In the genomic region with DNA sequence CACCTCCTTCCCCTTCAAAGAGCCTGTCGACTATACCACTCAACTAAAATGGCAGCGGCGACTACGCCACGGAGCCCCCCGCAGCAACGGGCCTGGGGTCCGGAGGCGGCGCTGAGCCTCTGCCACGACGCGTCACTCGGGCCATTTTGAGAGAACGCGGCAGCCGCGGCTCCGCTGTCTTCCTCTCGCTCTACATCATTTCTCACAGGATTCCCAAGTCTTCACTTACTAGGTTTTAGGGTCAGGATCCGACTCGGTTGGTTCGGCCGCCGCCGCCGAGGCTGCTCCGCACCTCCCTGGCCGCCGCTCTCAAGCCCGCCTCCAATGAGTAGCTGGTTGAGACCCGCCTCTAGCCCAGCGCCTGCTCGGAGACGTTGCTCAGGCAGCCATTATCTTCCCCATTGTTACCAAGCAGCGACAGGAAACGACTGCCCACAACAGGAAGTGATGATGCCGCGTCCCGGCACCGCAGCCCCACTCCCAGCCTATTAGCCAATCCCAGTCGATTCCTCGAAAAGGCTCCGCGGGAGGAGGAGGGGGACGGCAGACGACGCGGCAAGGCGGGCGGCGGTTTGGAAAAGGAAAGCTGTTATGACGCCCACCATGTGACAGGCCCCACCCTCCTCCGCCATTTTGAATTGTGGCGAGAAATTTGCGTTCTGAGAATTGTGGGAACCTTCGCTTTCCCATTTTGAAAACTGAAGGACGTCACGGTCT, we compare ENCODE assay signal across 8 cellular contexts. TPM values are rescaled to one million over a fixed set of nuclear protein-coding genes. Genes with fewer than 3 reads are reported as not detected.
DNase-seq lines count a peak whose midpoint lies in the region; ATAC-seq and TF ChIP-seq lines count a peak whose summit lies in the region.

A gene with protein sequence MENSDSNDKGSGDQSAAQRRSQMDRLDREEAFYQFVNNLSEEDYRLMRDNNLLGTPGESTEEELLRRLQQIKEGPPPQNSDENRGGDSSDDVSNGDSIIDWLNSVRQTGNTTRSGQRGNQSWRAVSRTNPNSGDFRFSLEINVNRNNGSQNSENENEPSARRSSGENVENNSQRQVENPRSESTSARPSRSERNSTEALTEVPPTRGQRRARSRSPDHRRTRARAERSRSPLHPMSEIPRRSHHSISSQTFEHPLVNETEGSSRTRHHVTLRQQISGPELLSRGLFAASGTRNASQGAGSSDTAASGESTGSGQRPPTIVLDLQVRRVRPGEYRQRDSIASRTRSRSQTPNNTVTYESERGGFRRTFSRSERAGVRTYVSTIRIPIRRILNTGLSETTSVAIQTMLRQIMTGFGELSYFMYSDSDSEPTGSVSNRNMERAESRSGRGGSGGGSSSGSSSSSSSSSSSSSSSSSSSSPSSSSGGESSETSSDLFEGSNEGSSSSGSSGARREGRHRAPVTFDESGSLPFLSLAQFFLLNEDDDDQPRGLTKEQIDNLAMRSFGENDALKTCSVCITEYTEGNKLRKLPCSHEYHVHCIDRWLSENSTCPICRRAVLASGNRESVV (minus strand): TSS at position 432 of the 717 bp plus-strand sequence. CDS start 18,647 bp downstream, outside the sequence.

- peaks cover 61% of the 10 kb centered on the region for H3K79me2 ChIP-seq in DOHH2 (ENCODE audit: control insufficient read depth, low read length)
- peaks cover 50% of the 10 kb centered on the region for H3K79me2 ChIP-seq in GM23338 (replicated peaks; ENCODE audit: insufficient read depth)

- H3K9me2 ChIP-seq in DOHH2 (replicated peaks; ENCODE audit: control insufficient read depth, low read length) = no peaks in the 10 kb centered on the region
- no peaks in the 10 kb centered on the region for H3K9me2 ChIP-seq in GM23338 (ENCODE audit: insufficient read depth)

- peaks cover 29% of the 10 kb centered on the region; the same call in 2 of the 3 replicates for H3K36me3 Mint-ChIP-seq in GM23338 (ENCODE audit: low read depth)
- H3K36me3 Mint-ChIP-seq in naive B cell = peaks cover 0 to 9% of the 10 kb centered on the region in 2 donors
- no peaks in the 10 kb centered on the region for H3K36me3 Mint-ChIP-seq in stimulated activated memory B cell treated with anti-CD40 and anti-IgM and Interleukin-4, amounts not matched to agents 10 μg/mL and 1 μg/mL and 100 μg/mL, for 72 hours

- H2AFZ ChIP-seq in GM23338 = peak within 1 kb of the TSS; percentile 87; the same call in 1 of the 2 replicates

- peak within 1 kb of the TSS; percentile 87 for H3K4me3 ChIP-seq in DOHH2 (ENCODE audit: low read length)
- H3K4me3 ChIP-seq in GM23338 = peak within 1 kb of the TSS; percentile 82

- H3K4me1 Mint-ChIP-seq in GM23338 = no peaks in the 10 kb centered on the region
- H3K4me1 Mint-ChIP-seq in naive B cell = peaks cover 0 to 21% (median 9%) of the 10 kb centered on the region in 3 donors
- H3K4me1 Mint-ChIP-seq in stimulated activated memory B cell treated with anti-CD40 and anti-IgM and Interleukin-4, amounts not matched to agents 10 μg/mL and 1 μg/mL and 100 μg/mL, for 72 hours = peaks cover 18% of the 10 kb centered on the region

- no peaks in the 10 kb centered on the region for H3K9me3 Mint-ChIP-seq in GM23338
- peaks cover 0 to 2% (median 0%) of the 10 kb centered on the region in 7 donors for H3K9me3 Mint-ChIP-seq in naive B cell
- no peaks in the 10 kb centered on the region for H3K9me3 Mint-ChIP-seq in stimulated activated memory B cell treated with anti-CD40 and anti-IgM and Interleukin-4, amounts not matched to agents 10 μg/mL and 1 μg/mL and 100 μg/mL, for 72 hours

- ATAC-seq in GM23338 (peak; percentile 97), naive B cell (ENCODE audit: low read depth in 2 of 2) (peak; percentile 87 to 88)
- ATAC-seq in stimulated activated memory B cell treated with anti-CD40 and anti-IgM and Interleukin-4, amounts not matched to agents 10 μg/mL and 1 μg/mL and 100 μg/mL, for 72 hours = peak; percentile 97

- peak within 1 kb of the TSS; percentile 93 for H3K4me3 Mint-ChIP-seq in GM23338
- H3K4me3 Mint-ChIP-seq in naive B cell = peak within 1 kb of the TSS; percentile 95 to 100 (median 97)
- peak within 1 kb of the TSS; percentile 99 for H3K4me3 Mint-ChIP-seq in stimulated activated memory B cell treated with anti-CD40 and anti-IgM and Interleukin-4, amounts not matched to agents 10 μg/mL and 1 μg/mL and 100 μg/mL, for 72 hours

- TF ChIP-seq CTCF in DOHH2 (IDR thresholded peaks at IDR 0.05; ENCODE audit: low read depth, low read length, poor library complexity, severe bottlenecking) (no peak), GM23338 (conservative IDR thresholded peaks at IDR 0.05; ENCODE audit: low read depth in 2 of 2) (no peak)

- H3K27ac Mint-ChIP-seq in GM23338 (peak within 1 kb of the TSS; percentile 99), naive B cell (peak within 1 kb of the TSS; percentile 99 to 100 (median 100))
- peak within 1 kb of the TSS; percentile 98 for H3K27ac Mint-ChIP-seq in stimulated activated memory B cell treated with anti-CD40 and anti-IgM and Interleukin-4, amounts not matched to agents 10 μg/mL and 1 μg/mL and 100 μg/mL, for 72 hours

- H3K4me2 ChIP-seq in DOHH2 (ENCODE audit: low read length) (peak within 1 kb of the TSS; percentile 68), GM23338 (peak within 1 kb of the TSS; percentile 85)

- DNase-seq in GM23338 (ENCODE audit: low spot score) (peak; percentile 93), LHCN-M2 (ENCODE audit: low read depth) (peak; percentile 94), RPMI8226 (peak; percentile 94), fibroblast of gingiva (ENCODE audit: low read depth) (peak; percentile 96), naive B cell (peak; percentile 91)
- peak; percentile 73 to 84 for DNase-seq in activated T-helper 1 cell treated with anti-CD3 and anti-CD28 coated beads, Interleukin-2, amount 50 U/mL, for 16 hours (ENCODE audit: low read depth in 1 of 2, low spot score in 1 of 2)

- H3K36me3 ChIP-seq in DOHH2 (ENCODE audit: control insufficient read depth, low read length) (peaks cover 32% of the 10 kb centered on the region), GM23338 (ENCODE audit: insufficient read depth) (no peaks in the 10 kb centered on the region)

- H3K27me3 Mint-ChIP-seq in GM23338 (ENCODE audit: insufficient read depth, low read depth, poor library complexity) = peaks cover 2% of the 10 kb centered on the region
- H3K27me3 Mint-ChIP-seq in naive B cell = no peaks in the 10 kb centered on the region
- no peaks in the 10 kb centered on the region for H3K27me3 Mint-ChIP-seq in stimulated activated memory B cell treated with anti-CD40 and anti-IgM and Interleukin-4, amounts not matched to agents 10 μg/mL and 1 μg/mL and 100 μg/mL, for 72 hours

- H3F3A ChIP-seq in DOHH2 (ENCODE audit: control insufficient read depth, insufficient read depth) = no peaks in the 10 kb centered on the region
- no peaks in the 10 kb centered on the region for H3F3A ChIP-seq in GM23338 (replicated peaks; ENCODE audit: low read depth)

- H3K27ac ChIP-seq in DOHH2 (ENCODE audit: low read depth, low read length) (peak within 1 kb of the TSS; percentile 82), GM23338 (ENCODE audit: low read depth) (peak within 1 kb of the TSS; percentile 96)

- H3K4me1 ChIP-seq in DOHH2 (ENCODE audit: control insufficient read depth, low read length) (peaks cover 20% of the 10 kb centered on the region), GM23338 (ENCODE audit: insufficient read depth) (peaks cover 10% of the 10 kb centered on the region; the same call in 1 of the 2 replicates)

- H3K27me3 ChIP-seq in DOHH2 (ENCODE audit: control insufficient read depth, low read length) (no peaks in the 10 kb centered on the region), GM23338 (ENCODE audit: insufficient read depth) (no peaks in the 10 kb centered on the region)

- H3K9me3 ChIP-seq in DOHH2 (ENCODE audit: control insufficient read depth, insufficient read depth, low read length) = no peaks in the 10 kb centered on the region

- H4K20me1 ChIP-seq in DOHH2 (ENCODE audit: control insufficient read depth, insufficient read depth, low read depth, low read length) = no peaks in the 10 kb centered on the region
- H4K20me1 ChIP-seq in GM23338 (replicated peaks; ENCODE audit: insufficient read depth) = peaks cover 4% of the 10 kb centered on the region; the same call in 1 of the 2 replicates

TF ChIP-seq in GM23338, 12 proteins besides CTCF, POLR2A, EP300 and RAD21 (continues in another document):
- TF ChIP-seq ZNF114 (CRISPR knock-in tag; IDR thresholded peaks at IDR 0.05) = no peak

RNA-seq across cellular contexts. Expression of the gene that starts here (rescaled TPM):
- 34.1 and 40.1 TPM in 2 replicates for total RNA-seq in GM23338 (2014; rRNA removed; shearing (Covaris generic))
- polyA plus RNA-seq in GM23338 (2016; fragmentation: Nextera tagmentation; extraction: Ambion mirVana) (5.7 and 6.6 TPM in 2 replicates), naive B cell (ENCODE audit: low read depth in 6 of 6) (10 to 100 TPM in 3 of 6 donors, 1 to 10 TPM in 3; 6.7 to 12.0 (median 9.6) TPM)
- 44.6 and 48.0 TPM in 2 replicates for total RNA-seq in LHCN-M2 (2014; rRNA removed)
- polyA plus RNA-seq in LHCN-M2 (2012) = 9.2 TPM

Comparison
In these comparisons a context has a peak if more than half of its experiments do, and no peak if none do; other contexts are left out.
1. Peak in every context shown above with its lines: DNase-seq, ATAC-seq, H3K4me3 ChIP-seq and H3K27ac ChIP-seq.